ENCODE assay signal across 9 cellular contexts in genomic region chr6:42979523-42980177, GRCh38. TPM values are rescaled to one million over a fixed set of nuclear protein-coding genes. Genes with fewer than 3 reads are reported as not detected.
DNase-seq lines count a peak whose midpoint lies in the region; ATAC-seq and TF ChIP-seq lines count a peak whose summit lies in the region.
"Had no signal": no experiment of that assay in that cellular context is flagged by ENCODE, and none has a peak within 500 bp of the region (broad histone marks: within the 10 kb centered on the region; RNA-seq: fewer than 3 reads in every experiment).

No MANE protein-coding gene starts in this region.

- no peak for TF ChIP-seq POLR2A in gastroesophageal sphincter (IDR thresholded peaks at IDR 0.05)
- TF ChIP-seq POLR2A in prostate gland (IDR thresholded peaks at IDR 0.05), result no peak

- peak in 2 of 5 donors; percentile 4 to 48 for DNase-seq in CD4-positive, alpha-beta memory T cell
- DNase-seq in prostate gland (ENCODE audit: low spot score) (peak; percentile 27), DMS79 treated with DMSO at 0.1 percent for 48 hours (lab: John Stamatoyannopoulos, UW) (no peak)
- DNase-seq in stimulated activated CD4-positive, alpha-beta T cell treated with anti-CD3 and anti-CD28 coated beads, Interleukin-4, amount 100 ng/mL, for 24 hours, result no peak

- intact Hi-C loops in CD4-positive, alpha-beta memory T cell (cut with micrococcal nuclease), result loop anchor here (1.0 kb wide), 4 partner anchors 34 to 80 kb away; partner anchors contain the start of genes CNPY3, CUL7, KLC4 and MEA1
- intact Hi-C loops in prostate gland (cut with DNase I), result loop anchor here (5.0 kb wide), 1 partner anchor 77 kb away; no protein-coding TSS in a partner anchor

- H3K27me3 Mint-ChIP-seq in CD4-positive, alpha-beta memory T cell, result no peaks in the 10 kb centered on the region

- no peaks in the 10 kb centered on the region for H3K27me3 ChIP-seq in CD4-positive, alpha-beta memory T cell (ENCODE audit: insufficient read depth, low read length)
- H3K27me3 ChIP-seq in gastroesophageal sphincter (no peaks in the 10 kb centered on the region), prostate gland (replicated peaks; ENCODE audit: insufficient read depth) (no peaks in the 10 kb centered on the region)

- peak overlapping the region; percentile 92 to 99 (median 96) for H3K4me3 Mint-ChIP-seq in CD4-positive, alpha-beta memory T cell

- peaks cover 31 to 64% (median 46%) of the 10 kb centered on the region in 4 donors for H3K4me1 Mint-ChIP-seq in CD4-positive, alpha-beta memory T cell

- TF ChIP-seq EP300 in gastroesophageal sphincter (IDR thresholded peaks at IDR 0.05), result no peak

- POLR2A ChIA-PET in CD4-positive, alpha-beta memory T cell (lab: Charles Lee; ENCODE audit: partially characterized antibody), result interaction anchor here (0.7 to 4.2 kb wide), 40 partner anchors 9 to 537 kb away, joined by 3 to 100 read pairs (median 6); partner anchors contain the start of genes BICRAL, CNPY3, CUL7 and GNMT

- no peaks in the 10 kb centered on the region for H3K9me3 Mint-ChIP-seq in CD4-positive, alpha-beta memory T cell

- peaks cover 4 to 13% of the 10 kb centered on the region in 2 donors for H3K36me3 Mint-ChIP-seq in CD4-positive, alpha-beta memory T cell

- peak overlapping the region; percentile 70 to 75 for H3K4me3 ChIP-seq in CD4-positive, alpha-beta memory T cell (ENCODE audit: low read length in 2 of 2)
- H3K4me3 ChIP-seq in gastroesophageal sphincter (peak overlapping the region; percentile 62 to 97), prostate gland (peak overlapping the region; percentile 84 to 91)

- no peaks in the 10 kb centered on the region for H3K36me3 ChIP-seq in CD4-positive, alpha-beta memory T cell (ENCODE audit: insufficient read depth, low read length)
- no peaks in the 10 kb centered on the region for H3K36me3 ChIP-seq in gastroesophageal sphincter
- H3K36me3 ChIP-seq in prostate gland, result no peaks in the 10 kb centered on the region

- 32 to 45% methylated on average over 4 to 6 of the region's 9 CpGs for WGBS in gastroesophageal sphincter (ENCODE audit: low coverage in 1 of 2), 2 donors
- WGBS in prostate gland, result 31% methylated on average over 9 of the region's 9 CpGs

- CTCF ChIA-PET in CD4-positive, alpha-beta memory T cell (lab: Charles Lee; ENCODE audit: partially characterized antibody), result interaction anchor here (0.6 to 2.1 kb wide), 7 partner anchors 17 to 518 kb away, joined by 3 to 12 read pairs (median 4); partner anchors contain the start of genes CNPY3, CUL7 and KLHDC3

- ATAC-seq in HG02759 (IDR thresholded peaks at IDR 0.05; ENCODE audit: unreplicated experiment) (peak; percentile 1), gastroesophageal sphincter (peak; percentile 3), GM19455 (IDR thresholded peaks at IDR 0.05; ENCODE audit: unreplicated experiment) (no peak)

- peak overlapping the region; percentile 93 to 99 (median 98) for H3K27ac Mint-ChIP-seq in CD4-positive, alpha-beta memory T cell

- H3K27ac ChIP-seq in CD4-positive, alpha-beta memory T cell (ENCODE audit: low read depth, low read length), result peak overlapping the region; percentile 77
- H3K27ac ChIP-seq in VCaP, result peak overlapping the region; percentile 89
- peak overlapping the region; percentile 60 to 94 (median 88) for H3K27ac ChIP-seq in gastroesophageal sphincter
- peak overlapping the region; percentile 79 to 91 for H3K27ac ChIP-seq in prostate gland

- peaks cover 57% of the 10 kb centered on the region for H3K4me1 ChIP-seq in CD4-positive, alpha-beta memory T cell (ENCODE audit: insufficient read depth, low read length)
- peaks cover 0 to 48% (median 15%) of the 10 kb centered on the region in 3 donors for H3K4me1 ChIP-seq in gastroesophageal sphincter
- peaks cover 4% of the 10 kb centered on the region for H3K4me1 ChIP-seq in prostate gland (replicated peaks)

- no peaks in the 10 kb centered on the region for H3K9me3 ChIP-seq in CD4-positive, alpha-beta memory T cell (ENCODE audit: control insufficient read depth in 1 of 2, low read length in 2 of 2)
- H3K9me3 ChIP-seq in gastroesophageal sphincter (no peaks in the 10 kb centered on the region), prostate gland (no peaks in the 10 kb centered on the region)

- TF ChIP-seq CTCF in VCaP (conservative IDR thresholded peaks at IDR 0.05) (no peak), gastroesophageal sphincter (IDR thresholded peaks at IDR 0.05) (no peak), prostate gland (IDR thresholded peaks at IDR 0.05) (no peak)

RNA-seq across cellular contexts. Expression of gene PEX6, which starts 0.7 kb away (rescaled TPM):
- total RNA-seq in CD4-positive, alpha-beta memory T cell, result 10 to 100 TPM; 38.9 to 40.5 TPM
- polyA plus RNA-seq in CD4-positive, alpha-beta memory T cell, result 10 to 100 TPM; 14.5 TPM
- total RNA-seq in gastroesophageal sphincter (10 to 100 TPM in 3 of 4 donors, 1 to 10 TPM in 1; 9.8 to 23.5 (median 21.2) TPM), prostate gland (10 to 100 TPM; 23.9 to 57.9 TPM)

RNA-seq across cellular contexts. Expression of gene PPP2R5D, which starts 4.7 kb away (rescaled TPM):
- 10 to 100 TPM; 36.6 to 38.0 TPM for total RNA-seq in CD4-positive, alpha-beta memory T cell
- polyA plus RNA-seq in CD4-positive, alpha-beta memory T cell, result 10 to 100 TPM; 22.3 to 30.8 TPM
- total RNA-seq in gastroesophageal sphincter (10 to 100 TPM; 30.0 to 45.1 (median 36.3) TPM), prostate gland (10 to 100 TPM; 55.1 to 95.9 TPM)

RNA-seq across cellular contexts. Expression of gene GNMT, which starts 19.1 kb away (rescaled TPM):
- total RNA-seq in CD4-positive, alpha-beta memory T cell, result 1 to 10 TPM; 1.1 to 1.2 TPM
- polyA plus RNA-seq in CD4-positive, alpha-beta memory T cell, result under 1 TPM in 1 of 2 donors, not detected in 1; 0.36 TPM
- 1 to 10 TPM in 3 of 4 donors, not detected in 1; 2.6 to 3.6 (median 2.6) TPM for total RNA-seq in gastroesophageal sphincter
- total RNA-seq in prostate gland, result 10 to 100 TPM; 14.7 to 85.9 TPM
- total RNA-seq: NCI-H460 had no signal

RNA-seq across cellular contexts. Expression of gene MEA1, which starts 34.1 kb away (rescaled TPM):
- total RNA-seq in CD4-positive, alpha-beta memory T cell, result 10 to 100 TPM; 36.2 to 36.3 TPM
- 100 to 1,000 TPM in 1 of 2 donors, 10 to 100 TPM in 1; 84.7 to 110 TPM for polyA plus RNA-seq in CD4-positive, alpha-beta memory T cell
- total RNA-seq in gastroesophageal sphincter (10 to 100 TPM; 56.0 to 62.1 (median 58.3) TPM), prostate gland (10 to 100 TPM; 67.9 to 95.9 TPM)

RNA-seq across cellular contexts. Expression of gene KLHDC3, which starts 34.4 kb away (rescaled TPM):
- total RNA-seq in CD4-positive, alpha-beta memory T cell, result 10 to 100 TPM; 66.6 to 67.9 TPM
- 100 to 1,000 TPM in 1 of 2 donors, 10 to 100 TPM in 1; 78.3 to 131 TPM for polyA plus RNA-seq in CD4-positive, alpha-beta memory T cell
- 100 to 1,000 TPM in 3 of 4 donors, 10 to 100 TPM in 1; 96.9 to 145 (median 129) TPM for total RNA-seq in gastroesophageal sphincter
- 100 to 1,000 TPM; 138 to 148 TPM for total RNA-seq in prostate gland
